ENCODE assay signal across 1 cellular context in genomic region chr14:52079239-52079956, GRCh38.
TF ChIP-seq lines count a peak whose summit lies in the region.

No MANE protein-coding gene starts in this region.

TF ChIP-seq in SK-N-SH treated with all-trans-retinoic acid at 6 μM for 48 hours, 23 proteins besides CTCF, POLR2A, EP300 and RAD21 (continued from another document):
- TF ChIP-seq TCF4 (CRISPR knock-in tag; IDR thresholded peaks at IDR 0.05; ENCODE audit: borderline replicate concordance): no peak
